In genomic region chr13:48302920-48303330, GRCh38 we compare ENCODE assay signal across 8 cellular contexts. TPM values are rescaled to one million over a fixed set of nuclear protein-coding genes. Genes with fewer than 3 reads are reported as not detected.
A peak's percentile ranks its signal among the peaks of the same experiment; 100 is the strongest.
DNase-seq lines count a peak whose midpoint lies in the region; ATAC-seq and TF ChIP-seq lines count a peak whose summit lies in the region.

No MANE protein-coding gene starts in this region.

- ATAC-seq in GM19372 (IDR thresholded peaks at IDR 0.05; ENCODE audit: low read depth, unreplicated experiment) = peak; percentile 4
- no peak for ATAC-seq in natural killer cell
- ATAC-seq in HG02885 (IDR thresholded peaks at IDR 0.05; ENCODE audit: poor library complexity, unreplicated experiment) = no peak

- peak overlapping the region; percentile 89 for H3K4me3 Mint-ChIP-seq in natural killer cell

- H3K4me3 ChIP-seq in NB4 (ENCODE audit: low read depth, low read length) (peak overlapping the region; percentile 89), duodenal mucosa (ENCODE audit: low read depth in 1 of 2, low read length in 2 of 2) (peak overlapping the region; percentile 82 to 85)

- H3K9me3 ChIP-seq in duodenal mucosa (ENCODE audit: control insufficient read depth in 1 of 2, low read length in 2 of 2) = no peaks in the 10 kb centered on the region

- no peak for DNase-seq in NB4 (ENCODE audit: low read depth)
- DNase-seq in natural killer cell = no peak
- no peak for DNase-seq in DMS 273 treated with DMSO at 0.1 percent for 48 hours (lab: John Stamatoyannopoulos, UW)
- DNase-seq in NCI-H748 (lab: John Stamatoyannopoulos, UW; ENCODE audit: unreplicated experiment) = no peak
- no peak for DNase-seq in NCI-H1048 (lab: John Stamatoyannopoulos, UW)

- peaks cover 26 to 33% of the 10 kb centered on the region in 2 donors for H3K4me1 Mint-ChIP-seq in natural killer cell

- peak overlapping the region; percentile 96 for H3K27ac ChIP-seq in duodenal mucosa (ENCODE audit: low read depth, low read length)

- H3K9ac ChIP-seq in duodenal mucosa (ENCODE audit: low read depth in 1 of 2, low read length in 2 of 2) = peak overlapping the region; percentile 93 to 97

- H3K27ac Mint-ChIP-seq in natural killer cell = peak overlapping the region; percentile 97 to 98

- H3K27me3 ChIP-seq in duodenal mucosa (ENCODE audit: control insufficient read depth in 1 of 2, insufficient read depth in 2 of 2, low read length in 2 of 2) = no peaks in the 10 kb centered on the region

- no peaks in the 10 kb centered on the region for H3K9me3 Mint-ChIP-seq in natural killer cell

- H3K36me3 Mint-ChIP-seq in natural killer cell = peaks cover 7% of the 10 kb centered on the region

- TF ChIP-seq CTCF in NB4 (IDR thresholded peaks at IDR 0.05; ENCODE audit: low read depth, low read length) (no peak), natural killer cell (IDR thresholded peaks at IDR 0.05) (no peak)

- H3K27me3 Mint-ChIP-seq in natural killer cell (ENCODE audit: low read depth in 2 of 2) = no peaks in the 10 kb centered on the region

- H3K4me1 ChIP-seq in duodenal mucosa (ENCODE audit: control insufficient read depth in 1 of 2, insufficient read depth in 2 of 2, low read length in 2 of 2) = peaks cover 7 to 14% of the 10 kb centered on the region in 2 donors

- intact Hi-C loops in natural killer cell (cut with micrococcal nuclease) = loop anchor here (5.0 to 10.0 kb wide), 4 partner anchors 66 to 266 kb away; partner anchors contain the start of gene NUDT15

- no peak for TF ChIP-seq POLR2A in NB4 (IDR thresholded peaks at IDR 0.05; ENCODE audit: extremely low read depth, insufficient read length)

- no peaks in the 10 kb centered on the region for H3K36me3 ChIP-seq in duodenal mucosa (ENCODE audit: control insufficient read depth in 1 of 2, insufficient read depth in 2 of 2, low read length in 2 of 2)

RNA-seq across cellular contexts. Expression of gene RB1, which starts 0.6 kb away (rescaled TPM):
- 10 to 100 TPM; 25.5 to 28.3 (median 26.9) TPM for total RNA-seq in natural killer cell
